In the genomic region with DNA sequence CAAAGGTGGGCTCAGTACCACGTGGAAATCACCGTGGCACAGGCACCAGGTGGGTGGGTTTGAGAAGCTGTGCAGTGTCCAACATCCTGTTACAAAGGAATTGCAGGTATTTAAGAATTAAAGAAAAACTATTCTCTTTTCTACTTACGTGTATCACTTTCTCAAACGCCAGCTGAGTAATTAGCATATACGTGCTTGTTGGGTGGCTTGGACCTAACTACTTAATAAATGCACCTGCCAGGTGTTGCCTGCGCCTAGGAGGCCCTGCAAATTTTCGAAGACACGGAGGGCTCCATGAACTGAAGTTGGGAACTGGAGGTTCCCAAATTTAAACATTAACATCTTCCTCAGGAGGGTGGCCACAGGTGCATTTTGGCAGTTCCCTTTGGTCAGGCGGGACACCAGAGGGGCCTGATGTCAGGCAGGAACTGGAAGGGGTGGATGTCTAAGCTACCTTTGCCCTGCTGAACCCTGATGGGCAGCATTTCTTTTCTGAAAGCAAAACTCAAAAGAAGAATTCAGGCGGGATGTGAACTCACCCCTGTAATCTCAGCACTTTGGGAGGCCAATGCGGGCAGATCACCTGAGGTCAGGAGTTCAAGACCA, we compare ENCODE assay signal across 8 cellular contexts.
DNase-seq lines count a peak whose midpoint lies in the region; ATAC-seq and TF ChIP-seq lines count a peak whose summit lies in the region.

No MANE protein-coding gene starts in this region.

- H3K4me3 ChIP-seq in mammary epithelial cell (replicated peaks in 1 of 3; ENCODE audit: insufficient read depth in 1 of 3, low read depth in 2 of 3, low read length in 3 of 3) (peak overlapping the region; percentile 60 to 86 (median 76)), neuronal stem cell (ENCODE audit: low read length in 2 of 2) (peak overlapping the region in 1 of 2 donors; percentile 59)

- no peak overlapping the region for H2AK5ac ChIP-seq in neuronal stem cell (ENCODE audit: low read depth, low read length)

- no peak overlapping the region for H3K18ac ChIP-seq in neuronal stem cell (ENCODE audit: low read length)

- peak overlapping the region; percentile 99 for H2AFZ ChIP-seq in mammary epithelial cell (ENCODE audit: low read depth, low read length)
- peak overlapping the region; percentile 100 for H2AFZ ChIP-seq in neuronal stem cell (ENCODE audit: low read length)

- H3K79me2 ChIP-seq in mammary epithelial cell (ENCODE audit: insufficient read depth, low read length), result no peaks in the 10 kb centered on the region

- peaks cover 2% of the 10 kb centered on the region for H3K36me3 Mint-ChIP-seq in IgD-negative memory B cell

- no peak overlapping the region for H2BK12ac ChIP-seq in neuronal stem cell (ENCODE audit: low read length)

- peak overlapping the region in 1 of 3 donors; percentile 8 for H3K27ac Mint-ChIP-seq in IgD-negative memory B cell

- peaks cover 14% of the 10 kb centered on the region for H3K4me1 ChIP-seq in mammary epithelial cell (ENCODE audit: insufficient read depth, low read length)
- H3K4me1 ChIP-seq in neuronal stem cell (ENCODE audit: control insufficient read depth in 2 of 2, insufficient read depth in 1 of 2, low read depth in 1 of 2, low read length in 2 of 2), result peaks cover 0 to 5% of the 10 kb centered on the region in 2 donors

- ATAC-seq in GM18867 (IDR thresholded peaks at IDR 0.05; ENCODE audit: unreplicated experiment) (peak; percentile 7), GM21723 (IDR thresholded peaks at IDR 0.05; ENCODE audit: unreplicated experiment) (no peak)

- intact Hi-C loops in mammary epithelial cell (cut with micrococcal nuclease), result loop anchor here (1.0 to 2.0 kb wide), 3 partner anchors 55 to 171 kb away; no protein-coding TSS in a partner anchor

- H3K9me3 ChIP-seq in mammary epithelial cell (replicated peaks; ENCODE audit: insufficient read depth, low read length), result no peaks in the 10 kb centered on the region
- no peaks in the 10 kb centered on the region for H3K9me3 ChIP-seq in neuronal stem cell (replicated peaks in 1 of 2; ENCODE audit: control insufficient read depth in 2 of 2, insufficient read depth in 1 of 2, low read depth in 1 of 2, low read length in 2 of 2)

- H4K8ac ChIP-seq in neuronal stem cell (ENCODE audit: low read depth, low read length), result no peak overlapping the region

- no peak for DNase-seq in mammary epithelial cell
- DNase-seq in neuronal stem cell (ENCODE audit: low spot score), result no peak
- DNase-seq in DMS79 treated with DMSO at 0.1 percent for 48 hours (lab: John Stamatoyannopoulos, UW), result no peak
- DNase-seq in ACHN, result no peak
- no peak for DNase-seq in stimulated activated CD4-positive, alpha-beta T cell treated with anti-CD3 and anti-CD28 coated beads, Interleukin-15, amount 100 ng/mL, for 24 hours

- in situ Hi-C loops in mammary epithelial cell (cut with MboI; ENCODE audit: low sequenced_read_pairs in 2 of 2) (no loop called here), ACHN (cut with HindIII; ENCODE audit: low pct_ligation_motif_present, low pct_unique_long_range_greater_than_20kb, low sequenced_read_pairs) (no loop called here)

- no peak overlapping the region for H3K14ac ChIP-seq in neuronal stem cell (ENCODE audit: low read length)

- no peaks in the 10 kb centered on the region for H3K36me3 ChIP-seq in mammary epithelial cell (ENCODE audit: insufficient read depth, low read length)
- no peaks in the 10 kb centered on the region for H3K36me3 ChIP-seq in neuronal stem cell (replicated peaks in 1 of 2; ENCODE audit: control insufficient read depth in 2 of 2, insufficient read depth in 2 of 2, low read length in 2 of 2)

- H3K4me2 ChIP-seq in mammary epithelial cell (ENCODE audit: insufficient read depth, low read depth, low read length) (peak overlapping the region; percentile 100), neuronal stem cell (ENCODE audit: insufficient read depth, low read length, poor library complexity, severe bottlenecking) (no peak overlapping the region)

- TF ChIP-seq CTCF in mammary epithelial cell (conservative IDR thresholded peaks at IDR 0.05 in 1 of 2, IDR thresholded peaks at IDR 0.05 in 1 of 2; ENCODE audit: extremely low read depth in 1 of 2, insufficient read depth in 1 of 2, low read depth in 1 of 2, low read length in 2 of 2), result no peak

- no TSS peak for BruUV-seq in mammary epithelial cell (replicated peaks; lab: Mats Ljungman, UMichigan)

- CTCF ChIA-PET in mammary epithelial cell (lab: Charles Lee; ENCODE audit: low non-redundant PET), result no interaction called here

- H3K27me3 Mint-ChIP-seq in IgD-negative memory B cell, result peaks cover 6% of the 10 kb centered on the region

- dilution Hi-C loops in mammary epithelial cell (cut with HindIII; ENCODE audit: low sequenced_read_pairs), result no loop called here

- H3K4me1 Mint-ChIP-seq in IgD-negative memory B cell, result peaks cover 0 to 3% (median 3%) of the 10 kb centered on the region in 3 donors

- H3K79me1 ChIP-seq in neuronal stem cell (ENCODE audit: low read depth, low read length), result peaks cover 4% of the 10 kb centered on the region

- no peak overlapping the region for H4K91ac ChIP-seq in neuronal stem cell (ENCODE audit: low read depth, low read length, poor library complexity)

- no peak overlapping the region for H2BK120ac ChIP-seq in neuronal stem cell (ENCODE audit: low read depth, low read length)

- H4K20me1 ChIP-seq in mammary epithelial cell (ENCODE audit: insufficient read depth, low read length), result no peaks in the 10 kb centered on the region

- H3K27ac ChIP-seq in mammary epithelial cell (ENCODE audit: insufficient read depth, low read depth, low read length) (no peak overlapping the region), neuronal stem cell (replicated peaks; ENCODE audit: low read length) (no peak overlapping the region)

- H3K27me3 ChIP-seq in mammary epithelial cell (ENCODE audit: insufficient read depth, low read length) (no peaks in the 10 kb centered on the region), neuronal stem cell (ENCODE audit: control insufficient read depth in 3 of 3, insufficient read depth in 3 of 3, low read depth in 1 of 3, low read length in 3 of 3) (peaks cover 2 to 10% (median 6%) of the 10 kb centered on the region in 3 experiments)

- peak overlapping the region; percentile 80 for H3K23ac ChIP-seq in neuronal stem cell (ENCODE audit: low read depth, low read length, poor library complexity)

- WGBS in mammary epithelial cell (ENCODE audit: low coverage, missing lambda C conversion rate), result 36% methylated on average over 11 of the region's 11 CpGs
- no CpG with 5 or more reads among the region's 11 CpGs for WGBS in neuronal stem cell (ENCODE audit: extremely low coverage in 2 of 2, insufficient read length in 2 of 2, insufficient replicate concordance in 1 of 2), 2 donors

- no peak overlapping the region for H3K4ac ChIP-seq in neuronal stem cell (ENCODE audit: low read length)

- H2BK5ac ChIP-seq in neuronal stem cell (ENCODE audit: low read length), result no peak overlapping the region

- no peaks in the 10 kb centered on the region for H3K9me3 Mint-ChIP-seq in IgD-negative memory B cell

- no peak overlapping the region for H3K9ac ChIP-seq in mammary epithelial cell (ENCODE audit: insufficient read depth, low read length)
- no peak overlapping the region for H3K9ac ChIP-seq in neuronal stem cell (ENCODE audit: low read depth, low read length, poor library complexity)

- peak overlapping the region; percentile 83 to 94 (median 92) for H3K4me3 Mint-ChIP-seq in IgD-negative memory B cell

- H2BK15ac ChIP-seq in neuronal stem cell (ENCODE audit: low read length), result no peak overlapping the region
